9 cellular contexts compared by ENCODE assay signal in genomic region chr1:72419229-72419628, GRCh38.
"Had no signal": no experiment of that assay in that cellular context is flagged by ENCODE, and none has a peak within 500 bp of the region (broad histone marks: within the 10 kb centered on the region; RNA-seq: fewer than 3 reads in every experiment).

No MANE protein-coding gene starts in this region.

- H3K9ac ChIP-seq: GM23248 had no signal

- H3K4me1 Mint-ChIP-seq: H9 had no signal

- DNase-seq: GM23248, H9, HCEC 1CT, IMR-90, KG1 had no signal

- FAIRE-seq: H1, H54, HTR-8/SVneo, K562 had no signal

- H2AFZ ChIP-seq: GM23248 had no signal

- H3K9me3 Mint-ChIP-seq: H9 had no signal

- H3K27ac ChIP-seq: GM23248 had no signal

- H3K27ac Mint-ChIP-seq: H9 had no signal

- ATAC-seq: K562 had no signal

- H3K4me3 Mint-ChIP-seq: H9 had no signal

- H3K4me3 ChIP-seq: GM23248, K562 had no signal
